12 cellular contexts compared by ENCODE assay signal in genomic region chr3:12884104-12884742, GRCh38. TPM values are rescaled to one million over a fixed set of nuclear protein-coding genes. Genes with fewer than 3 reads are reported as not detected.
DNase-seq lines count a peak whose midpoint lies in the region; ATAC-seq and TF ChIP-seq lines count a peak whose summit lies in the region.
"Had no signal": no experiment of that assay in that cellular context is flagged by ENCODE, and none has a peak within 500 bp of the region (broad histone marks: within the 10 kb centered on the region; RNA-seq: fewer than 3 reads in every experiment).

No MANE protein-coding gene starts in this region.

- 25 to 72% methylated on average over 1 to 16 of the region's 18 CpGs for WGBS in transverse colon (ENCODE audit: low coverage in 1 of 2), 2 donors

- in situ Hi-C loops in transverse colon (cut with MboI; ENCODE audit: low pct_ligation_motif_present in 1 of 4, low pct_unique_long_range_greater_than_20kb in 1 of 4, low sequenced_read_pairs in 3 of 4), result no loop called here

- intact Hi-C loops in transverse colon (cut with DNase I; ENCODE audit: low total_unique reads), result no loop called here

- H3K9me3 ChIP-seq in transverse colon, result no peaks in the 10 kb centered on the region

- no peak for TF ChIP-seq POLR2A in transverse colon (IDR thresholded peaks at IDR 0.05)

- POLR2A ChIA-PET in HEK293T (lab: Yijun Ruan, JAX), result no interaction called here

- H3K27ac ChIP-seq in transverse colon, result peak overlapping the region in 2 of 4 donors; percentile 55 to 58

- DNase-seq in NCI-H524 (lab: John Stamatoyannopoulos, UW) (peak; percentile 65 to 87), epidermal melanocyte (ENCODE audit: insufficient read length, low spot score) (peak; percentile 76), middle frontal gyrus (ENCODE audit: extremely low spot score, low spot score) (peak; percentile 71), transverse colon (peak; percentile 37), HEK293T (ENCODE audit: extremely low spot score) (no peak)
- no peak for DNase-seq in stimulated activated CD4-positive, alpha-beta T cell treated with anti-CD3 and anti-CD28 coated beads, Interleukin-2, amount 100 ng/mL, for 48 hours
- DNase-seq: activated T-cell treated with anti-CD3 and anti-CD28 coated beads, Interleukin-2, amount 50 U/mL, for 24 hours; central memory CD4-positive, alpha-beta T cell; glutamatergic neuron; GOT3; trophoblast cell had no signal

- no peak for ATAC-seq in GM18511 (IDR thresholded peaks at IDR 0.05; ENCODE audit: unreplicated experiment)

- H3K4me1 ChIP-seq in transverse colon, result no peaks in the 10 kb centered on the region

- TF ChIP-seq CTCF in transverse colon (IDR thresholded peaks at IDR 0.05), result no peak

- H3K27me3 ChIP-seq in transverse colon, result peaks cover 9% of the 10 kb centered on the region

- TF ChIP-seq EP300 in transverse colon (IDR thresholded peaks at IDR 0.05; ENCODE audit: low read depth), result no peak

- H3K36me3 ChIP-seq in transverse colon, result no peaks in the 10 kb centered on the region

- H3K4me3 ChIP-seq in transverse colon, result no peak overlapping the region

- CTCF ChIA-PET in HEK293T (lab: Yijun Ruan, JAX), result interaction anchor here (0.6 kb wide), 2 partner anchors 61 to 167 kb away, joined by 3 to 4 read pairs; no protein-coding TSS in a partner anchor

TF ChIP-seq in HEK293T, 16 proteins besides CTCF, POLR2A, EP300 and RAD21:
- no peak for TF ChIP-seq ELF4 (IDR thresholded peaks at IDR 0.05)
- TF ChIP-seq L3MBTL2 (conservative IDR thresholded peaks at IDR 0.05), result no peak
- no peak for TF ChIP-seq BHLHE40 (IDR thresholded peaks at IDR 0.05; ENCODE audit: borderline replicate concordance)
- TF ChIP-seq ZNF384 (IDR thresholded peaks at IDR 0.05), result no peak
- TF ChIP-seq, protein P1, sequence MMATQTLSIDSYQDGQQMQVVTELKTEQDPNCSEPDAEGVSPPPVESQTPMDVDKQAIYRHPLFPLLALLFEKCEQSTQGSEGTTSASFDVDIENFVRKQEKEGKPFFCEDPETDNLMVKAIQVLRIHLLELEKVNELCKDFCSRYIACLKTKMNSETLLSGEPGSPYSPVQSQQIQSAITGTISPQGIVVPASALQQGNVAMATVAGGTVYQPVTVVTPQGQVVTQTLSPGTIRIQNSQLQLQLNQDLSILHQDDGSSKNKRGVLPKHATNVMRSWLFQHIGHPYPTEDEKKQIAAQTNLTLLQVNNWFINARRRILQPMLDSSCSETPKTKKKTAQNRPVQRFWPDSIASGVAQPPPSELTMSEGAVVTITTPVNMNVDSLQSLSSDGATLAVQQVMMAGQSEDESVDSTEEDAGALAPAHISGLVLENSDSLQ (IDR thresholded peaks at IDR 0.05), result no peak
- TF ChIP-seq FOXA1 (IDR thresholded peaks at IDR 0.05), result no peak
- no peak for TF ChIP-seq TARDBP (IDR thresholded peaks at IDR 0.05)

RNA-seq across cellular contexts. Expression of gene RPL32, which starts 42.9 kb away (rescaled TPM):
- total RNA-seq in transverse colon, result 100 to 1,000 TPM; 373 to 937 (median 550) TPM

Comparison
In these comparisons a context has a peak if more than half of its experiments do, and no peak if none do; other contexts are left out.
1. DNase-seq: peak in NCI-H524 (2 of 2), epidermal melanocyte (single experiment), middle frontal gyrus (single experiment) and transverse colon (single experiment); none in HEK293T (single experiment) and stimulated activated CD4-positive, alpha-beta T cell treated with anti-CD3 and anti-CD28 coated beads, Interleukin-2, amount 100 ng/mL, for 48 hours (0 of 2).